ENCODE assay signal across 14 cellular contexts in the genomic region with DNA sequence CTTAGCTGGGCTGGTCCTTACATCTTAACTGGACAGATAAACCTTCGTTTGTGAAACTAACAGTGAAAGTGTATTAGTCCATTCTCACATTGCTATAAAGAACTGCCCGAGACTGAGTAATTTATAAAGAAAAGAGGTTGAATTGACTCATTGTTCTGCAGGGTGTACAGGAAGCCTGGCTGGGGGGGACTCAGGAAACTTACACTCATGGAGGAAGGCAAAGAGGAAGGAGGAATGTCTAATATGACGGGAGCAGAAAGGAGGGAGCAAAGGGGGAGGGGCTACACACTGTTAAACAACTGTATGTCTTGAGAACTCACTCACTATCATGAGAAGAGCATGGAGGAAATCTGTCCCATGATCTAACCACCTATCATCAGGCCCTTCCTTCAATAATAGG.
DNase-seq lines count a peak whose midpoint lies in the region; ATAC-seq and TF ChIP-seq lines count a peak whose summit lies in the region.
"Had no signal": no experiment of that assay in that cellular context is flagged by ENCODE, and none has a peak within 500 bp of the region (broad histone marks: within the 10 kb centered on the region; RNA-seq: fewer than 3 reads in every experiment).

No MANE protein-coding gene starts in this region.

- H3K36me3 Mint-ChIP-seq in endothelial cell (ENCODE audit: low read depth, unreplicated experiment), result no peaks in the 10 kb centered on the region
- H3K36me3 Mint-ChIP-seq: CD4-positive, alpha-beta memory T cell had no signal

- no peaks in the 10 kb centered on the region for H3K9me3 Mint-ChIP-seq in endothelial cell (ENCODE audit: unreplicated experiment)

- peaks cover 2% of the 10 kb centered on the region for H3K27me3 Mint-ChIP-seq in endothelial cell (ENCODE audit: unreplicated experiment)
- H3K27me3 Mint-ChIP-seq: CD4-positive, alpha-beta memory T cell had no signal

- no peak overlapping the region for H3K4me3 Mint-ChIP-seq in endothelial cell (ENCODE audit: unreplicated experiment)
- H3K4me3 Mint-ChIP-seq: CD4-positive, alpha-beta memory T cell had no signal

- TF ChIP-seq CTCF in endothelial cell (IDR thresholded peaks at IDR 0.05; ENCODE audit: unreplicated experiment) (no peak), foreskin keratinocyte (conservative IDR thresholded peaks at IDR 0.05) (no peak)

- H3K27ac Mint-ChIP-seq in endothelial cell (ENCODE audit: unreplicated experiment), result peak overlapping the region; percentile 90
- H3K27ac Mint-ChIP-seq: CD4-positive, alpha-beta memory T cell had no signal

- H3K27me3 ChIP-seq in foreskin keratinocyte, result peaks cover 2% of the 10 kb centered on the region
- H3K27me3 ChIP-seq: BE2C had no signal

- peak; percentile 80 for DNase-seq in HT1080 (ENCODE audit: low read depth)
- DNase-seq in endothelial cell (ENCODE audit: low spot score), result peak; percentile 39
- DNase-seq in lung microvascular endothelial cell (ENCODE audit: low read depth in 2 of 2), result peak; percentile 3 to 69
- DNase-seq in activated CD4-positive, alpha-beta T cell treated with anti-CD3 and anti-CD28 coated beads for 1 hour, result no peak
- no peak for DNase-seq in COLO829 (ENCODE audit: low spot score)
- DNase-seq in foreskin keratinocyte, result no peak
- DNase-seq: BE2C; Caco-2; CD4-positive, alpha-beta memory T cell; DMS53; HCEC 1CT had no signal

- H3K4me1 ChIP-seq in foreskin keratinocyte, result no peaks in the 10 kb centered on the region
- H3K4me1 ChIP-seq: BE2C, Caco-2 had no signal

- H3K4me1 Mint-ChIP-seq in endothelial cell (ENCODE audit: unreplicated experiment), result peaks cover 22% of the 10 kb centered on the region
- H3K4me1 Mint-ChIP-seq: CD4-positive, alpha-beta memory T cell had no signal

- H3K27ac ChIP-seq in foreskin keratinocyte, result no peak overlapping the region
- H3K27ac ChIP-seq: C4-2B, HL-60 had no signal

- ATAC-seq in GM21737 (IDR thresholded peaks at IDR 0.05; ENCODE audit: unreplicated experiment) (no peak), foreskin keratinocyte (no peak)

Comparison
In these comparisons a context has a peak if more than half of its experiments do, and no peak if none do; other contexts are left out.
1. DNase-seq: peak in HT1080 (single experiment), endothelial cell (single experiment) and lung microvascular endothelial cell (2 of 2); none in activated CD4-positive, alpha-beta T cell treated with anti-CD3 and anti-CD28 coated beads for 1 hour (single experiment), COLO829 (single experiment) and foreskin keratinocyte (0 of 2).